In genomic region chr11:65386307-65387081, GRCh38 we compare ENCODE assay signal across 8 cellular contexts. TPM values are rescaled to one million over a fixed set of nuclear protein-coding genes. Genes with fewer than 3 reads are reported as not detected.
DNase-seq lines count a peak whose midpoint lies in the region; ATAC-seq and TF ChIP-seq lines count a peak whose summit lies in the region.

Gene FRMD8, plus strand, starts transcription at chr11:65386637. Its CDS starts 400 bp downstream, at chr11:65387037.

- H4K20me1 ChIP-seq in BLaER1 treated with 17β-estradiol and CSF1 and Interleukin-3, amounts not matched to agents 10 nM and 100 nM, result peaks cover 0 to 32% (median 23%) of the 10 kb centered on the region in 11 experiments; a peak in 12 of 22 replicates

- peak within 1 kb of the TSS; percentile 89 for H2AFZ ChIP-seq in trophoblast cell (ENCODE audit: insufficient read depth, low read length, poor library complexity)

- H3K9ac ChIP-seq in BLaER1 treated with 17β-estradiol and CSF1 and Interleukin-3, amounts not matched to agents 10 nM and 100 nM, result peak within 1 kb of the TSS; percentile 86 to 98 (median 92)
- peak within 1 kb of the TSS; percentile 98 for H3K9ac ChIP-seq in adipocyte (ENCODE audit: low read length)
- peak within 1 kb of the TSS; percentile 61 for H3K9ac ChIP-seq in trophoblast cell (ENCODE audit: low read length)

- H3K23ac ChIP-seq in trophoblast cell (ENCODE audit: low read length), result no peak within 1 kb of the TSS

- H2AK5ac ChIP-seq in trophoblast cell (ENCODE audit: low read length), result peak within 1 kb of the TSS; percentile 93

- H3K4me2 ChIP-seq in BLaER1 treated with 17β-estradiol and CSF1 and Interleukin-3, amounts not matched to agents 10 nM and 100 nM, result peak within 1 kb of the TSS; percentile 86 to 99 (median 95)
- H3K4me2 ChIP-seq in trophoblast cell (ENCODE audit: low read length), result peak within 1 kb of the TSS; percentile 79

- ATAC-seq in GM21529 (IDR thresholded peaks at IDR 0.05; ENCODE audit: unreplicated experiment), result peak; percentile 32

- peak within 1 kb of the TSS; percentile 84 for H4K12ac ChIP-seq in trophoblast cell (ENCODE audit: low read depth, low read length)

- peaks cover 39% of the 10 kb centered on the region for H3K79me1 ChIP-seq in trophoblast cell (ENCODE audit: low read length)

- WGBS in trophoblast cell (ENCODE audit: extremely low coverage, insufficient coverage, insufficient read length), result no CpG with 5 or more reads among the region's 70 CpGs
- 1 to 9% methylated on average over 15 of the region's 70 CpGs for WGBS in thyroid gland, 2 donors

- peak within 1 kb of the TSS; percentile 83 for H3K4ac ChIP-seq in trophoblast cell (ENCODE audit: low read depth, low read length)

- intact Hi-C loops in thyroid gland (cut with DNase I), result no loop called here

- TF ChIP-seq CTCF in cardiac muscle cell (IDR thresholded peaks at IDR 0.05; ENCODE audit: low read depth, low read length), result no peak
- no peak for TF ChIP-seq CTCF in thyroid gland (IDR thresholded peaks at IDR 0.05)

- DNase-seq in NCI-H1105 treated with DMSO at 0.1 percent for 48 hours (lab: John Stamatoyannopoulos, UW) (peak; percentile 72), T-helper 1 cell (peak; percentile 85 to 91 (median 86)), adipocyte (ENCODE audit: low read depth) (peak; percentile 97), cardiac muscle cell (ENCODE audit: low read depth in 1 of 2, low spot score in 1 of 2) (peak; percentile 82 to 90), trophoblast cell (peak; percentile 89 to 94), thyroid gland (peak; percentile 91 to 95)

- peak within 1 kb of the TSS; percentile 94 for H3K14ac ChIP-seq in trophoblast cell (ENCODE audit: low read length)

- peak in 1 of 2 donors; percentile 90 for TF ChIP-seq POLR2A in thyroid gland (IDR thresholded peaks at IDR 0.05)

- H4K91ac ChIP-seq in trophoblast cell (ENCODE audit: low read depth, low read length), result peak within 1 kb of the TSS; percentile 97

- H3K36me3 ChIP-seq in BLaER1 treated with 17β-estradiol and CSF1 and Interleukin-3, amounts not matched to agents 10 nM and 100 nM, result peaks cover 0 to 20% (median 12%) of the 10 kb centered on the region in 11 experiments; a peak in 14 of 22 replicates
- H3K36me3 ChIP-seq in adipocyte (ENCODE audit: control insufficient read depth, insufficient read depth, low read length, severe bottlenecking) (peaks cover 6% of the 10 kb centered on the region), cardiac muscle cell (no peaks in the 10 kb centered on the region), trophoblast cell (ENCODE audit: control insufficient read depth in 1 of 2, insufficient read depth in 2 of 2, low read length in 2 of 2) (peaks cover 5 to 10% of the 10 kb centered on the region in 2 experiments), thyroid gland (no peaks in the 10 kb centered on the region)

- H3K4me1 ChIP-seq in BLaER1 treated with 17β-estradiol and CSF1 and Interleukin-3, amounts not matched to agents 10 nM and 100 nM, result peaks cover 87 to 92% (median 90%) of the 10 kb centered on the region in 10 experiments
- H3K4me1 ChIP-seq in adipocyte (ENCODE audit: control insufficient read depth, insufficient read depth, low read length), result peaks cover 74% of the 10 kb centered on the region
- H3K4me1 ChIP-seq in cardiac muscle cell (ENCODE audit: low read depth), result peaks cover 29% of the 10 kb centered on the region
- peaks cover 61 to 68% of the 10 kb centered on the region in 2 experiments for H3K4me1 ChIP-seq in trophoblast cell (ENCODE audit: control insufficient read depth in 1 of 2, insufficient read depth in 2 of 2, low read length in 2 of 2)
- peaks cover 19 to 80% of the 10 kb centered on the region in 2 donors for H3K4me1 ChIP-seq in thyroid gland

- peaks cover 13% of the 10 kb centered on the region for H3K79me2 ChIP-seq in trophoblast cell (ENCODE audit: control insufficient read depth, insufficient read depth, low read length, poor library complexity)

- peak within 1 kb of the TSS; percentile 79 for H2BK120ac ChIP-seq in trophoblast cell (ENCODE audit: insufficient read depth, low read length, poor library complexity)

- peak within 1 kb of the TSS; percentile 81 for H2BK5ac ChIP-seq in trophoblast cell (ENCODE audit: low read depth, low read length, poor library complexity)

- peak within 1 kb of the TSS; percentile 84 to 97 (median 92) for H3K4me3 ChIP-seq in BLaER1 treated with 17β-estradiol and CSF1 and Interleukin-3, amounts not matched to agents 10 nM and 100 nM
- peak within 1 kb of the TSS; percentile 90 for H3K4me3 ChIP-seq in adipocyte (ENCODE audit: low read length)
- peak within 1 kb of the TSS; percentile 47 for H3K4me3 ChIP-seq in cardiac muscle cell
- peak within 1 kb of the TSS; percentile 89 for H3K4me3 ChIP-seq in trophoblast cell (ENCODE audit: low read depth, low read length)
- H3K4me3 ChIP-seq in thyroid gland (replicated peaks in 1 of 3), result peak within 1 kb of the TSS; percentile 38 to 91 (median 77)

- peak within 1 kb of the TSS; percentile 98 for H4K8ac ChIP-seq in trophoblast cell (ENCODE audit: low read depth, low read length)

- peak within 1 kb of the TSS; percentile 86 to 97 (median 91) for H3K27ac ChIP-seq in BLaER1 treated with 17β-estradiol and CSF1 and Interleukin-3, amounts not matched to agents 10 nM and 100 nM
- H3K27ac ChIP-seq in cardiac muscle cell, result no peak within 1 kb of the TSS
- peak within 1 kb of the TSS; percentile 36 for H3K27ac ChIP-seq in trophoblast cell (ENCODE audit: low read depth, low read length)
- H3K27ac ChIP-seq in thyroid gland, result peak within 1 kb of the TSS; percentile 91 to 94 (median 93)

- H2BK12ac ChIP-seq in trophoblast cell (ENCODE audit: low read length), result peak within 1 kb of the TSS; percentile 93

- no peaks in the 10 kb centered on the region for H3K9me3 ChIP-seq in BLaER1 treated with 17β-estradiol and CSF1 and Interleukin-3, amounts not matched to agents 10 nM and 100 nM (replicated peaks in 1 of 11)
- H3K9me3 ChIP-seq in adipocyte (ENCODE audit: control insufficient read depth, low read length) (no peaks in the 10 kb centered on the region), cardiac muscle cell (ENCODE audit: low read depth) (no peaks in the 10 kb centered on the region), trophoblast cell (ENCODE audit: insufficient read depth, low read depth, low read length) (no peaks in the 10 kb centered on the region), thyroid gland (no peaks in the 10 kb centered on the region)

- H3K27me3 ChIP-seq in BLaER1 treated with 17β-estradiol and CSF1 and Interleukin-3, amounts not matched to agents 10 nM and 100 nM, result no peaks in the 10 kb centered on the region
- H3K27me3 ChIP-seq in adipocyte (replicated peaks; ENCODE audit: control insufficient read depth, insufficient read depth, low read length) (no peaks in the 10 kb centered on the region), cardiac muscle cell (no peaks in the 10 kb centered on the region), trophoblast cell (ENCODE audit: insufficient read depth, low read length) (no peaks in the 10 kb centered on the region), thyroid gland (no peaks in the 10 kb centered on the region)

- peak within 1 kb of the TSS; percentile 96 for H3K18ac ChIP-seq in trophoblast cell (ENCODE audit: low read length)

RNA-seq across cellular contexts. Expression of gene FRMD8, which starts in this region (rescaled TPM):
- total RNA-seq in cardiac muscle cell, result 36.3 and 64.6 TPM in 2 replicates
- polyA plus RNA-seq in cardiac muscle cell, result 26.8 and 32.6 TPM in 2 replicates
- 21.2 and 22.9 TPM in 2 replicates for polyA plus RNA-seq in trophoblast cell (2013)
- 10 to 100 TPM; 22.5 to 44.9 (median 31.0) TPM for total RNA-seq in thyroid gland
